ENCODE assay signal across 9 cellular contexts in genomic region chr6:43733471-43734293, GRCh38. TPM values are rescaled to one million over a fixed set of nuclear protein-coding genes. Genes with fewer than 3 reads are reported as not detected.
DNase-seq lines count a peak whose midpoint lies in the region; ATAC-seq lines count a peak whose summit lies in the region.
"Had no signal": no experiment of that assay in that cellular context is flagged by ENCODE, and none has a peak within 500 bp of the region (broad histone marks: within the 10 kb centered on the region; RNA-seq: fewer than 3 reads in every experiment).

No MANE protein-coding gene starts in this region.

- H3K36me3 Mint-ChIP-seq in activated T-helper 17 cell treated with anti-CD3 and anti-CD28 coated beads, Interleukin-2, amount 50 U/mL, for 72 hours (ENCODE audit: low read depth): no peaks in the 10 kb centered on the region

- peak overlapping the region; percentile 84 for H3K27ac Mint-ChIP-seq in activated T-helper 17 cell treated with anti-CD3 and anti-CD28 coated beads, Interleukin-2, amount 50 U/mL, for 72 hours

- H3K27me3 Mint-ChIP-seq in activated T-helper 17 cell treated with anti-CD3 and anti-CD28 coated beads, Interleukin-2, amount 50 U/mL, for 72 hours: no peaks in the 10 kb centered on the region

- DNase-seq in posterior vena cava (ENCODE audit: low spot score): peak; percentile 47
- no peak for DNase-seq in GF-D8 (lab: John Stamatoyannopoulos, UW)
- DNase-seq in AG08396 (ENCODE audit: low spot score): no peak
- no peak for DNase-seq in NCI-H1694 treated with DMSO at 0.1 percent for 48 hours (lab: John Stamatoyannopoulos, UW)
- DNase-seq: cortex of kidney had no signal

- ATAC-seq in GM18868 (IDR thresholded peaks at IDR 0.05; ENCODE audit: unreplicated experiment): peak; percentile 54
- peak; percentile 76 for ATAC-seq in HG03196 (IDR thresholded peaks at IDR 0.05; ENCODE audit: unreplicated experiment)
- ATAC-seq in activated T-helper 17 cell treated with anti-CD3 and anti-CD28 coated beads, Interleukin-2, amount 50 U/mL, for 72 hours (replicated peaks): peak; percentile 72
- ATAC-seq in GM21526 (IDR thresholded peaks at IDR 0.05; ENCODE audit: low FRiP score, unreplicated experiment): no peak

- intact Hi-C loops in posterior vena cava (cut with DNase I): no loop called here

- peaks cover 11% of the 10 kb centered on the region for H3K4me1 Mint-ChIP-seq in activated T-helper 17 cell treated with anti-CD3 and anti-CD28 coated beads, Interleukin-2, amount 50 U/mL, for 72 hours

- peaks cover 13% of the 10 kb centered on the region for H3K9me3 Mint-ChIP-seq in activated T-helper 17 cell treated with anti-CD3 and anti-CD28 coated beads, Interleukin-2, amount 50 U/mL, for 72 hours

- peak overlapping the region; percentile 45 for H3K4me3 Mint-ChIP-seq in activated T-helper 17 cell treated with anti-CD3 and anti-CD28 coated beads, Interleukin-2, amount 50 U/mL, for 72 hours

RNA-seq across cellular contexts. Expression of gene VEGFA, which starts 36.3 kb away (rescaled TPM):
- total RNA-seq in activated T-helper 17 cell treated with anti-CD3 and anti-CD28 coated beads, Interleukin-2, amount 50 U/mL, for 72 hours: 100 to 1,000 TPM in 1 of 2 donors, 10 to 100 TPM in 1; 48.7 to 142 TPM
- 10 to 100 TPM; 88.4 to 91.7 TPM for total RNA-seq in posterior vena cava

RNA-seq across cellular contexts. Expression of gene MRPS18A, which starts 46.1 kb away (rescaled TPM):
- 10 to 100 TPM; 31.2 to 46.7 TPM for total RNA-seq in activated T-helper 17 cell treated with anti-CD3 and anti-CD28 coated beads, Interleukin-2, amount 50 U/mL, for 72 hours
- total RNA-seq in posterior vena cava: 10 to 100 TPM; 25.4 to 28.2 TPM
